Comparison of ENCODE assay signal across 12 cellular contexts in genomic region chr14:91170504-91171121, GRCh38. TPM values are rescaled to one million over a fixed set of nuclear protein-coding genes. Genes with fewer than 3 reads are reported as not detected.
DNase-seq lines count a peak whose midpoint lies in the region; ATAC-seq and TF ChIP-seq lines count a peak whose summit lies in the region.
"Had no signal": no experiment of that assay in that cellular context is flagged by ENCODE, and none has a peak within 500 bp of the region (broad histone marks: within the 10 kb centered on the region; RNA-seq: fewer than 3 reads in every experiment).

No MANE protein-coding gene starts in this region.

- H3K4me1 ChIP-seq in heart left ventricle = peaks cover 0 to 55% (median 19%) of the 10 kb centered on the region in 12 donors
- H3K4me1 ChIP-seq: parathyroid adenoma had no signal

- peak in 8 of 14 donors; percentile 5 to 96 (median 54) for DNase-seq in C1 segment of cervical spinal cord (lab: John Stamatoyannopoulos, UW)
- peak in 36 of 56 donors; percentile 22 to 75 (median 48) for DNase-seq in amygdala (lab: John Stamatoyannopoulos, UW)
- DNase-seq in heart left ventricle = peak in 3 of 5 donors; percentile 23 to 61 (median 58)
- DNase-seq in sciatic nerve (ENCODE audit: low spot score) = peak; percentile 70
- no peak for DNase-seq in stimulated activated CD4-positive, alpha-beta T cell treated with anti-CD3 and anti-CD28 coated beads, Interleukin-15, amount 100 ng/mL, for 24 hours
- DNase-seq in stimulated activated naive CD8-positive, alpha-beta T cell treated with anti-CD3 and anti-CD28 coated beads, Interleukin-15, Interleukin-2, amounts not matched to agents 100 U/mL and 50 U/mL, for 24 hours = no peak
- DNase-seq in NCI-H2107 treated with DMSO at 0.1 percent for 48 hours (lab: John Stamatoyannopoulos, UW; ENCODE audit: unreplicated experiment) = no peak
- DNase-seq: activated T-cell treated with anti-CD3 and anti-CD28 coated beads, Interleukin-2, amount 50 U/mL, for 4 hours; GDM1; NCI-H345 had no signal

- H3K4me3 ChIP-seq in heart left ventricle = no peak overlapping the region

- TF ChIP-seq POLR2A in heart left ventricle (IDR thresholded peaks at IDR 0.05) = no peak

- peaks cover 0 to 84% (median 71%) of the 10 kb centered on the region in 9 donors for H3K36me3 ChIP-seq in heart left ventricle

- ATAC-seq in heart left ventricle (peak; percentile 20 to 44 (median 30)), sciatic nerve (peak; percentile 63), GM19351 (IDR thresholded peaks at IDR 0.05; ENCODE audit: unreplicated experiment) (no peak)
- no peak for ATAC-seq in stimulated activated naive CD8-positive, alpha-beta T cell treated with anti-CD3 and anti-CD28 coated beads, Interleukin-15, Interleukin-2, amounts not matched to agents 100 U/mL and 50 U/mL, for 24 hours
- ATAC-seq: activated T-cell treated with anti-CD3 and anti-CD28 coated beads, Interleukin-2, amount 50 U/mL, for 4 hours had no signal

- WGBS in heart left ventricle, 4 donors = 46 to 59% (median 49%) methylated on average over 7 to 9 of the region's 9 CpGs

- intact Hi-C loops in heart left ventricle (cut with DNase I) = loop anchor here in 7 of 10 donors (2.0 to 10.0 kb wide), 7 partner anchors 56 to 268 kb away; partner anchors contain the start of genes RPS6KA5 (in 5 of the 7) and DGLUCY (in 1 of the 7)
- intact Hi-C loops in sciatic nerve (cut with DNase I) = loop anchor here (5.0 to 10.0 kb wide), 2 partner anchors 114 to 263 kb away; no protein-coding TSS in a partner anchor

- H3K27ac ChIP-seq in heart left ventricle = peak overlapping the region; percentile 22 to 79 (median 60)
- H3K27ac ChIP-seq: parathyroid adenoma had no signal

- no peaks in the 10 kb centered on the region for H3K9me3 ChIP-seq in heart left ventricle

- H3K27me3 ChIP-seq in heart left ventricle = no peaks in the 10 kb centered on the region

- TF ChIP-seq CTCF in heart left ventricle (IDR thresholded peaks at IDR 0.05) = no peak

RNA-seq across cellular contexts. Expression of gene DGLUCY, which starts 56.7 kb away (rescaled TPM):
- total RNA-seq in heart left ventricle (100 to 1,000 TPM; 120 to 234 (median 184) TPM), sciatic nerve (53.8 TPM)
- polyA plus RNA-seq in heart left ventricle = 100 to 1,000 TPM in 1 of 2 donors, 10 to 100 TPM in 1; 53.7 to 128 TPM

Comparison
In these comparisons a context has a peak if more than half of its experiments do, and no peak if none do; other contexts are left out.
1. DNase-seq: peak in C1 segment of cervical spinal cord (8 of 14), amygdala (36 of 56), heart left ventricle (3 of 5) and sciatic nerve (single experiment); none in stimulated activated CD4-positive, alpha-beta T cell treated with anti-CD3 and anti-CD28 coated beads, Interleukin-15, amount 100 ng/mL, for 24 hours (single experiment), stimulated activated naive CD8-positive, alpha-beta T cell treated with anti-CD3 and anti-CD28 coated beads, Interleukin-15, Interleukin-2, amounts not matched to agents 100 U/mL and 50 U/mL, for 24 hours (single experiment) and NCI-H2107 treated with DMSO at 0.1 percent for 48 hours (single experiment).
2. ATAC-seq: peak in heart left ventricle (4 of 4) and sciatic nerve (single experiment); none in GM19351 (single experiment) and stimulated activated naive CD8-positive, alpha-beta T cell treated with anti-CD3 and anti-CD28 coated beads, Interleukin-15, Interleukin-2, amounts not matched to agents 100 U/mL and 50 U/mL, for 24 hours (single experiment).